ENCODE assay signal across 19 cellular contexts in genomic region chr6:47144306-47144705, GRCh38.
DNase-seq lines count a peak whose midpoint lies in the region; ATAC-seq, FAIRE-seq and TF ChIP-seq lines count a peak whose summit lies in the region.
"Had no signal": no experiment of that assay in that cellular context is flagged by ENCODE, and none has a peak within 500 bp of the region (broad histone marks: within the 10 kb centered on the region; RNA-seq: fewer than 3 reads in every experiment).

No MANE protein-coding gene starts in this region.

- peak overlapping the region; percentile 58 for H3K9ac ChIP-seq in adipocyte (ENCODE audit: low read length)

- H3K27me3 ChIP-seq in breast epithelium = no peaks in the 10 kb centered on the region
- H3K27me3 ChIP-seq in adipocyte (replicated peaks; ENCODE audit: control insufficient read depth, insufficient read depth, low read length) = no peaks in the 10 kb centered on the region
- no peaks in the 10 kb centered on the region for H3K27me3 ChIP-seq in gastroesophageal sphincter
- H3K27me3 ChIP-seq in small intestine (ENCODE audit: control insufficient read depth in 2 of 2, insufficient read depth in 2 of 2, low read length in 2 of 2) = no peaks in the 10 kb centered on the region
- H3K27me3 ChIP-seq: Peyer's patch had no signal

- peak overlapping the region; percentile 95 for H3K27ac Mint-ChIP-seq in MCF 10A (ENCODE audit: low read depth, unreplicated experiment)
- H3K27ac Mint-ChIP-seq: activated naive CD4-positive, alpha-beta T cell treated with anti-CD3 and anti-CD28 coated beads for 36 hours; effector memory CD8-positive, alpha-beta T cell had no signal

- peaks cover 10% of the 10 kb centered on the region for H3K9me3 Mint-ChIP-seq in MCF 10A (ENCODE audit: unreplicated experiment)
- H3K9me3 Mint-ChIP-seq: activated naive CD4-positive, alpha-beta T cell treated with anti-CD3 and anti-CD28 coated beads for 36 hours; effector memory CD8-positive, alpha-beta T cell had no signal

- H3K4me3 ChIP-seq in breast epithelium = no peak overlapping the region
- H3K4me3 ChIP-seq in adipocyte (ENCODE audit: low read length) = peak overlapping the region; percentile 29
- no peak overlapping the region for H3K4me3 ChIP-seq in gastroesophageal sphincter
- no peak overlapping the region for H3K4me3 ChIP-seq in small intestine (ENCODE audit: low read depth in 1 of 2, low read length in 2 of 2)
- H3K4me3 ChIP-seq: A549, Peyer's patch had no signal

- intact Hi-C loops in MCF 10A (cut with micrococcal nuclease) (no loop called here), breast epithelium (cut with DNase I; ENCODE audit: low total_unique reads) (no loop called here)

- H3K36me3 Mint-ChIP-seq in MCF 10A (ENCODE audit: insufficient read depth, unreplicated experiment) = no peaks in the 10 kb centered on the region

- WGBS in gastroesophageal sphincter (ENCODE audit: low coverage in 1 of 2), 2 donors = 38 to 40% methylated on average over 4 of the region's 4 CpGs
- WGBS in small intestine, 3 donors = 71 to 86% (median 74%) methylated on average over 4 of the region's 4 CpGs

- TF ChIP-seq EP300 in gastroesophageal sphincter (IDR thresholded peaks at IDR 0.05) = no peak

- no peaks in the 10 kb centered on the region for H3K27me3 Mint-ChIP-seq in MCF 10A (ENCODE audit: insufficient read depth, unreplicated experiment)

- H3K4me3 Mint-ChIP-seq in MCF 10A (ENCODE audit: unreplicated experiment) = no peak overlapping the region
- H3K4me3 Mint-ChIP-seq: activated naive CD4-positive, alpha-beta T cell treated with anti-CD3 and anti-CD28 coated beads for 36 hours; effector memory CD8-positive, alpha-beta T cell had no signal

- H3K4me1 Mint-ChIP-seq in MCF 10A (ENCODE audit: insufficient read depth, unreplicated experiment) = peaks cover 36% of the 10 kb centered on the region

- TF ChIP-seq CTCF in MCF 10A (IDR thresholded peaks at IDR 0.05; ENCODE audit: unreplicated experiment) (no peak), breast epithelium (IDR thresholded peaks at IDR 0.05) (no peak), gastroesophageal sphincter (IDR thresholded peaks at IDR 0.05) (no peak)

- POLR2A ChIA-PET in MCF 10A (lab: Yijun Ruan, JAX) = interaction anchor here (0.7 to 1.7 kb wide), 7 partner anchors 8 to 97 kb away, joined by 3 to 12 read pairs (median 3); no protein-coding TSS in a partner anchor

- H3K36me3 ChIP-seq in breast epithelium = no peaks in the 10 kb centered on the region
- H3K36me3 ChIP-seq in adipocyte (ENCODE audit: control insufficient read depth, insufficient read depth, low read length, severe bottlenecking) = no peaks in the 10 kb centered on the region
- H3K36me3 ChIP-seq in gastroesophageal sphincter = no peaks in the 10 kb centered on the region
- H3K36me3 ChIP-seq in small intestine (ENCODE audit: control insufficient read depth in 2 of 2, insufficient read depth in 2 of 2, low read length in 2 of 2) = no peaks in the 10 kb centered on the region
- H3K36me3 ChIP-seq: Peyer's patch had no signal

- peak; percentile 91 for DNase-seq in MCF 10A (ENCODE audit: unreplicated experiment)
- DNase-seq in breast epithelium (ENCODE audit: low spot score in 2 of 2) = no peak
- peak; percentile 94 for DNase-seq in adipocyte (ENCODE audit: low read depth)
- DNase-seq in small intestine = no peak
- no peak for DNase-seq in NCI-H146 (lab: John Stamatoyannopoulos, UW)
- no peak for DNase-seq in NOMO-1 treated with DMSO at 0.1 percent for 48 hours (lab: John Stamatoyannopoulos, UW; ENCODE audit: unreplicated experiment)
- DNase-seq: activated CD4-positive, CD25-positive, alpha-beta regulatory T cell treated with anti-CD3 and anti-CD28 coated beads, Interleukin-2, amount 50 U/mL, for 72 hours; activated CD8-positive, alpha-beta memory T cell treated with anti-CD3 and anti-CD28 coated beads, Interleukin-2, amount 50 U/mL, for 4 hours; activated naive CD4-positive, alpha-beta T cell treated with anti-CD3 and anti-CD28 coated beads for 36 hours; effector memory CD8-positive, alpha-beta T cell; Karpas-422; left colon; NCI-H1694 treated with DMSO at 0.1 percent for 48 hours; NCI-H524; Peyer's patch; T-helper 1 cell had no signal

- TF ChIP-seq POLR2A in breast epithelium (IDR thresholded peaks at IDR 0.05) (no peak), gastroesophageal sphincter (IDR thresholded peaks at IDR 0.05) (no peak)

- H3K9me3 ChIP-seq in breast epithelium = no peaks in the 10 kb centered on the region
- H3K9me3 ChIP-seq in adipocyte (ENCODE audit: control insufficient read depth, low read length) = no peaks in the 10 kb centered on the region
- H3K9me3 ChIP-seq in gastroesophageal sphincter = no peaks in the 10 kb centered on the region
- no peaks in the 10 kb centered on the region for H3K9me3 ChIP-seq in small intestine (ENCODE audit: control insufficient read depth, low read depth)
- H3K9me3 ChIP-seq: Peyer's patch had no signal

- peak; percentile 55 for FAIRE-seq in small intestine (lab: Jason Lieb, UNC)
- FAIRE-seq: A549 had no signal

- no peak overlapping the region for H3K27ac ChIP-seq in breast epithelium
- H3K27ac ChIP-seq in gastroesophageal sphincter = peak overlapping the region in 2 of 4 donors; percentile 11 to 66
- no peak overlapping the region for H3K27ac ChIP-seq in small intestine (ENCODE audit: low read depth in 1 of 2, low read length in 1 of 2)
- H3K27ac ChIP-seq: A549, Peyer's patch had no signal

- ATAC-seq in gastroesophageal sphincter (peak; percentile 80), GM21528 (IDR thresholded peaks at IDR 0.05; ENCODE audit: low FRiP score, unreplicated experiment) (no peak)
- ATAC-seq: A549; effector memory CD8-positive, alpha-beta T cell; left colon had no signal

- no TSS peak for BruUV-seq in MCF 10A (replicated peaks; lab: Mats Ljungman, UMichigan)

- H3K4me1 ChIP-seq in breast epithelium (no peaks in the 10 kb centered on the region), adipocyte (ENCODE audit: control insufficient read depth, insufficient read depth, low read length) (peaks cover 57% of the 10 kb centered on the region), gastroesophageal sphincter (peaks cover 3 to 48% (median 9%) of the 10 kb centered on the region in 3 donors), small intestine (ENCODE audit: control insufficient read depth in 2 of 2, insufficient read depth in 1 of 2, low read depth in 1 of 2, low read length in 1 of 2) (no peaks in the 10 kb centered on the region)
- H3K4me1 ChIP-seq: Peyer's patch had no signal

- CTCF ChIA-PET in MCF 10A (lab: Yijun Ruan, JAX) = interaction anchor here (0.5 to 3.1 kb wide), 5 partner anchors 38 to 141 kb away, joined by 3 to 8 read pairs (median 3); no protein-coding TSS in a partner anchor

Comparison
In these comparisons a context has a peak if more than half of its experiments do, and no peak if none do; other contexts are left out.
1. DNase-seq: peak in MCF 10A (single experiment) and adipocyte (single experiment); none in breast epithelium (0 of 2), small intestine (single experiment), NCI-H146 (single experiment) and NOMO-1 treated with DMSO at 0.1 percent for 48 hours (single experiment).